ENCODE assay signal across 9 cellular contexts in genomic region chr10:99233680-99234018, GRCh38. TPM values are rescaled to one million over a fixed set of nuclear protein-coding genes. Genes with fewer than 3 reads are reported as not detected.
DNase-seq lines count a peak whose midpoint lies in the region; ATAC-seq, FAIRE-seq and TF ChIP-seq lines count a peak whose summit lies in the region.
"Had no signal": no experiment of that assay in that cellular context is flagged by ENCODE, and none has a peak within 500 bp of the region (broad histone marks: within the 10 kb centered on the region; RNA-seq: fewer than 3 reads in every experiment).

No MANE protein-coding gene starts in this region.

- no peaks in the 10 kb centered on the region for H3K9me2 ChIP-seq in OCI-LY7 (ENCODE audit: insufficient read depth, low read length)

- intact Hi-C loops in endothelial cell of umbilical vein (cut with micrococcal nuclease): no loop called here
- intact Hi-C loops in OCI-LY7 (cut with micrococcal nuclease; ENCODE audit: unreplicated experiment): no loop called here

- peaks cover 38% of the 10 kb centered on the region for H3K27me3 ChIP-seq in CD8-positive, alpha-beta memory T cell (ENCODE audit: insufficient read depth, low read length, poor library complexity, severe bottlenecking)
- H3K27me3 ChIP-seq in endothelial cell of umbilical vein (ENCODE audit: control insufficient read depth in 2 of 2, insufficient read depth in 2 of 2, low read length in 2 of 2) (peaks cover 68 to 78% of the 10 kb centered on the region in 2 experiments), osteoblast (ENCODE audit: insufficient read depth, low read length) (peaks cover 59% of the 10 kb centered on the region)

- TF ChIP-seq CTCF in endothelial cell of umbilical vein (IDR thresholded peaks at IDR 0.05; ENCODE audit: extremely low read depth in 1 of 2, insufficient read depth in 1 of 2, low read depth in 1 of 2, low read length in 2 of 2) (no peak), osteoblast (IDR thresholded peaks at IDR 0.05; ENCODE audit: extremely low read depth, low read depth, low read length) (no peak), OCI-LY7 (conservative IDR thresholded peaks at IDR 0.05; ENCODE audit: low read length) (no peak)

- no peak overlapping the region for H3K27ac ChIP-seq in CD8-positive, alpha-beta memory T cell (ENCODE audit: low read depth, low read length)
- H3K27ac ChIP-seq in endothelial cell of umbilical vein (ENCODE audit: insufficient read depth, low read depth, low read length) (no peak overlapping the region), osteoblast (ENCODE audit: low read depth, low read length) (no peak overlapping the region), OCI-LY7 (ENCODE audit: low read depth, low read length, poor library complexity, severe bottlenecking) (no peak overlapping the region)

- H3K4me2 ChIP-seq in endothelial cell of umbilical vein (ENCODE audit: insufficient read depth, low read length) (peak overlapping the region; percentile 18), osteoblast (ENCODE audit: insufficient read depth, low read length) (peak overlapping the region; percentile 78), OCI-LY7 (ENCODE audit: low read length) (no peak overlapping the region)

- DNase-seq in CD8-positive, alpha-beta memory T cell: no peak
- DNase-seq in endothelial cell of umbilical vein (ENCODE audit: low read depth, low spot score): no peak
- DNase-seq in osteoblast (ENCODE audit: insufficient read length, low spot score, missing footprints): peak; percentile 52
- DNase-seq in NCI-H1694 (lab: John Stamatoyannopoulos, UW): no peak
- no peak for DNase-seq in HTR-8/SVneo (ENCODE audit: insufficient read length, low spot score)
- no peak for DNase-seq in NCI-H774 (lab: John Stamatoyannopoulos, UW)
- no peak for DNase-seq in OCI-LY7 (ENCODE audit: low spot score)
- DNase-seq: Kasumi-1 had no signal

- no peak overlapping the region for H3K4me3 ChIP-seq in CD8-positive, alpha-beta memory T cell (ENCODE audit: low read length)
- no peak overlapping the region for H3K4me3 ChIP-seq in endothelial cell of umbilical vein (replicated peaks in 1 of 3; ENCODE audit: insufficient read depth in 1 of 3, low read depth in 1 of 3, low read length in 3 of 3)
- H3K4me3 ChIP-seq in osteoblast (ENCODE audit: insufficient read depth, low read length): peak overlapping the region; percentile 69
- H3K4me3 ChIP-seq in OCI-LY7 (ENCODE audit: low read depth, low read length, poor library complexity, severe bottlenecking): no peak overlapping the region

- no peaks in the 10 kb centered on the region for H3K36me3 Mint-ChIP-seq in CD8-positive, alpha-beta memory T cell

- H3K27me3 Mint-ChIP-seq in CD8-positive, alpha-beta memory T cell: peaks cover 48 to 83% of the 10 kb centered on the region in 2 donors

- H3K4me1 Mint-ChIP-seq in CD8-positive, alpha-beta memory T cell: peaks cover 17 to 45% (median 32%) of the 10 kb centered on the region in 3 donors

- peaks cover 17% of the 10 kb centered on the region for H3K4me1 ChIP-seq in CD8-positive, alpha-beta memory T cell (ENCODE audit: insufficient read depth, low read length)
- no peaks in the 10 kb centered on the region for H3K4me1 ChIP-seq in endothelial cell of umbilical vein (ENCODE audit: control insufficient read depth, extremely low read depth, insufficient read depth, low read length)
- H3K4me1 ChIP-seq in osteoblast (ENCODE audit: insufficient read depth, low read length): peaks cover 5% of the 10 kb centered on the region
- peaks cover 11% of the 10 kb centered on the region for H3K4me1 ChIP-seq in OCI-LY7 (ENCODE audit: insufficient read depth, low read length, poor library complexity, severe bottlenecking)

- ATAC-seq in HG03354 (IDR thresholded peaks at IDR 0.05; ENCODE audit: poor library complexity, severe bottlenecking, unreplicated experiment): peak; percentile 2

- CTCF ChIA-PET in CD8-positive, alpha-beta memory T cell (lab: Charles Lee): interaction anchor here (1.1 kb wide), 1 partner anchor 10 kb away, joined by 3 read pairs; no protein-coding TSS in a partner anchor
- CTCF ChIA-PET in endothelial cell of umbilical vein (lab: Charles Lee) (interaction anchor here (1.0 to 2.0 kb wide), 3 partner anchors 13 to 808 kb away, joined by 3 to 15 read pairs (median 9); no protein-coding TSS in a partner anchor), OCI-LY7 (lab: Charles Lee; ENCODE audit: unreplicated experiment) (interaction anchor here (0.6 kb wide), 2 partner anchors 46 to 1113 kb away, joined by 3 to 16 read pairs; partner anchors contain the start of gene SCD)

- H3K36me3 ChIP-seq in CD8-positive, alpha-beta memory T cell (ENCODE audit: insufficient read depth, low read length): no peaks in the 10 kb centered on the region
- no peaks in the 10 kb centered on the region for H3K36me3 ChIP-seq in endothelial cell of umbilical vein (ENCODE audit: control insufficient read depth in 2 of 2, extremely low read depth in 1 of 2, insufficient read depth in 2 of 2, low read length in 2 of 2)
- H3K36me3 ChIP-seq in osteoblast (ENCODE audit: insufficient read depth, low read length): no peaks in the 10 kb centered on the region
- no peaks in the 10 kb centered on the region for H3K36me3 ChIP-seq in OCI-LY7 (ENCODE audit: insufficient read depth, low read length)

- BruUV-seq in endothelial cell of umbilical vein (replicated peaks; lab: Mats Ljungman, UMichigan) (no TSS peak), OCI-LY7 (replicated peaks; lab: Mats Ljungman, UMichigan) (no TSS peak)

- H3K9me1 ChIP-seq in endothelial cell of umbilical vein (replicated peaks; ENCODE audit: control insufficient read depth, extremely low read depth, insufficient read depth, low read length): no peaks in the 10 kb centered on the region

- H3K79me2 ChIP-seq in endothelial cell of umbilical vein (ENCODE audit: control insufficient read depth, insufficient read depth, low read length) (no peaks in the 10 kb centered on the region), osteoblast (ENCODE audit: insufficient read depth, low read length) (no peaks in the 10 kb centered on the region), OCI-LY7 (ENCODE audit: insufficient read depth, low read depth, low read length) (no peaks in the 10 kb centered on the region)

- H2AFZ ChIP-seq in endothelial cell of umbilical vein (ENCODE audit: low read depth, low read length) (no peak overlapping the region), osteoblast (ENCODE audit: low read length) (peak overlapping the region; percentile 76), OCI-LY7 (ENCODE audit: low read length) (no peak overlapping the region)

- H3K9ac ChIP-seq in endothelial cell of umbilical vein (replicated peaks; ENCODE audit: extremely low read depth, insufficient read depth, low read length): no peak overlapping the region

- FAIRE-seq in endothelial cell of umbilical vein (lab: Jason Lieb, UNC) (no peak), HTR-8/SVneo (lab: Jason Lieb, UNC) (no peak)

- H3K9me3 ChIP-seq in CD8-positive, alpha-beta memory T cell (ENCODE audit: low read length): no peaks in the 10 kb centered on the region
- H3K9me3 ChIP-seq in endothelial cell of umbilical vein (replicated peaks; ENCODE audit: control insufficient read depth, insufficient read depth, low read length) (no peaks in the 10 kb centered on the region), osteoblast (ENCODE audit: low read depth, low read length) (no peaks in the 10 kb centered on the region), OCI-LY7 (ENCODE audit: low read length) (no peaks in the 10 kb centered on the region)

- no peak overlapping the region for H3K27ac Mint-ChIP-seq in CD8-positive, alpha-beta memory T cell

- POLR2A ChIA-PET in CD8-positive, alpha-beta memory T cell (lab: Charles Lee): no interaction called here
- POLR2A ChIA-PET in endothelial cell of umbilical vein (lab: Charles Lee) (no interaction called here), OCI-LY7 (lab: Charles Lee) (no interaction called here)

- H3K9me3 Mint-ChIP-seq in CD8-positive, alpha-beta memory T cell: no peaks in the 10 kb centered on the region

- dilution Hi-C loops in endothelial cell of umbilical vein (cut with MboI; ENCODE audit: extremely low pct_ligation_motif_present, low sequenced_read_pairs): no loop called here

- H4K20me1 ChIP-seq in endothelial cell of umbilical vein (replicated peaks; ENCODE audit: control insufficient read depth, extremely low read depth, insufficient read depth, low read length): no peaks in the 10 kb centered on the region
- H4K20me1 ChIP-seq in osteoblast (ENCODE audit: insufficient read depth, low read length): no peaks in the 10 kb centered on the region
- H4K20me1 ChIP-seq in OCI-LY7 (ENCODE audit: insufficient read depth, low read length): no peaks in the 10 kb centered on the region

- peak overlapping the region; percentile 51 to 85 (median 64) for H3K4me3 Mint-ChIP-seq in CD8-positive, alpha-beta memory T cell

- no peak for TF ChIP-seq POLR2A in endothelial cell of umbilical vein (IDR thresholded peaks at IDR 0.05; ENCODE audit: low read depth, low read length)

TF ChIP-seq in endothelial cell of umbilical vein, 7 proteins besides CTCF, POLR2A, EP300 and RAD21:
- TF ChIP-seq EZH2 (IDR thresholded peaks at IDR 0.05; ENCODE audit: borderline replicate concordance, low read depth, low read length, severe bottlenecking) (peak; percentile 27), GATA2 (IDR thresholded peaks at IDR 0.05; ENCODE audit: insufficient read depth, insufficient read length, low read depth, low read length) (no peak), FOS (IDR thresholded peaks at IDR 0.05; ENCODE audit: borderline replicate concordance, insufficient read depth, low read length) (no peak)

RNA-seq across cellular contexts. Expression of gene HPSE2, which starts 2.0 kb away (rescaled TPM):
- total RNA-seq in CD8-positive, alpha-beta memory T cell: under 1 TPM in 1 of 2 experiments, not detected in 1; 0.07 TPM
- polyA plus RNA-seq in CD8-positive, alpha-beta memory T cell: 1.2 TPM
- total RNA-seq in endothelial cell of umbilical vein (not detected in 2 replicates), osteoblast (not detected in 2 replicates), OCI-LY7 (2022) (not detected in 2 replicates)
- not detected in 2 replicates for polyA plus RNA-seq in endothelial cell of umbilical vein
- polyA plus RNA-seq in endothelial cell of umbilical vein (2011; cell fraction: cytosol; rRNA removed): not detected in 2 replicates
- polyA plus RNA-seq in endothelial cell of umbilical vein (2011; cell fraction: nucleus; rRNA removed): not detected in 2 replicates
- not detected in 2 replicates for polyA plus RNA-seq in endothelial cell of umbilical vein (2012)
- not detected in 2 replicates for polyA minus RNA-seq in endothelial cell of umbilical vein
- not detected for polyA minus RNA-seq in endothelial cell of umbilical vein (2011; cell fraction: cytosol; rRNA and poly(A)+ RNA removed)
- polyA minus RNA-seq in endothelial cell of umbilical vein (2011; cell fraction: nucleus; rRNA and poly(A)+ RNA removed): not detected in 2 replicates
- total RNA-seq in OCI-LY7 (2014; rRNA removed; shearing (Covaris generic)): not detected in 2 replicates
